18 cellular contexts compared by ENCODE assay signal in the genomic region with DNA sequence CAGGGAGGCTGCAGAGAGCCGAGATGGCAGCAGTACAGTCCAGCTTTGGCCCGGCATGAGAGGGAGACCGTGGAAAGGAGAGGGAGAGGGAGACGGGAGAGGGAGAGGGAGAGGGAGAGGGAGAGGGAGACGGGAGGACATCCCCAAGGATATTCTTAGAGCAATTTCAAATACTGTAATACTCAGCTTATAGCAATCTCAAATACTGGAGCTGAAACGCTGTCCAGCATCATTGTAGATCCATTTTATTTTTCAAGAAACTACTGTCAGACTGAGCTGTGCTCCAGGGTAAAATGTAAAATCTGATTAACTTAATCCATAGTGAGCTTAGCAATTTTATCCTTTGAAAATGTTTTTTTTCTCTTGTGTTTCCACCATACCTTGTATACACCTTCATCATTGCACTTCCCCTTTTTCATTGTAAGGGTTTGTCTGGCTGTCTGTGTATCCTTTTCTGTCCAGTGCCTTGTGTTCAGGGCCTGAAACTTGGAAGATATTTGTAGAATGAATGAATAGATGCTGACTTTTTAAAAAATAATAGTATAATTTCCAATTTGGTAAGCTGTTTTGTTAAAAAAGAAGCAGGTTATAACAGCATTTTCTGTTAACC.
DNase-seq lines count a peak whose midpoint lies in the region; FAIRE-seq and TF ChIP-seq lines count a peak whose summit lies in the region.
"Had no signal": no experiment of that assay in that cellular context is flagged by ENCODE, and none has a peak within 500 bp of the region (broad histone marks: within the 10 kb centered on the region; RNA-seq: fewer than 3 reads in every experiment).

No MANE protein-coding gene starts in this region.

- no peak overlapping the region for H2AFZ ChIP-seq in osteoblast (ENCODE audit: low read length)
- H2AFZ ChIP-seq: GM23338 had no signal

- H4K20me1 ChIP-seq in osteoblast (ENCODE audit: insufficient read depth, low read length): no peaks in the 10 kb centered on the region
- H4K20me1 ChIP-seq: BLaER1 had no signal

- H3K4me3 ChIP-seq in osteoblast (ENCODE audit: insufficient read depth, low read length) (no peak overlapping the region), ovary (no peak overlapping the region)
- H3K4me3 ChIP-seq: BLaER1, GM23338 had no signal

- H3K79me2 ChIP-seq in osteoblast (ENCODE audit: insufficient read depth, low read length): no peaks in the 10 kb centered on the region

- H3K27ac ChIP-seq in osteoblast (ENCODE audit: low read depth, low read length) (no peak overlapping the region), ovary (no peak overlapping the region)
- H3K27ac ChIP-seq: BLaER1, C4-2B had no signal

- H3K4me1 ChIP-seq in osteoblast (ENCODE audit: insufficient read depth, low read length) (no peaks in the 10 kb centered on the region), ovary (ENCODE audit: insufficient read depth) (peaks cover 2% of the 10 kb centered on the region)

- TF ChIP-seq CTCF in osteoblast (IDR thresholded peaks at IDR 0.05; ENCODE audit: extremely low read depth, low read depth, low read length) (no peak), ovary (IDR thresholded peaks at IDR 0.05) (no peak)

- DNase-seq in GM12891 (ENCODE audit: insufficient read length, low spot score): no peak
- DNase-seq in RPMI8226: peak; percentile 26
- peak; percentile 19 for DNase-seq in osteoblast (ENCODE audit: insufficient read length, low spot score, missing footprints)
- no peak for DNase-seq in GM12892 (ENCODE audit: insufficient read length)
- DNase-seq in ovary: no peak
- DNase-seq: CD4-positive, CD25-positive, alpha-beta regulatory T cell; CD8-positive, alpha-beta memory T cell; DMS 273 treated with DMSO at 0.1 percent for 48 hours; DMS79; EL; GDM1; H9 had no signal

- no peak for FAIRE-seq in GM12891 (lab: Jason Lieb, UNC)
- FAIRE-seq in colon (lab: Jason Lieb, UNC): peak; percentile 10
- FAIRE-seq in GM12892 (lab: Jason Lieb, UNC): no peak
- FAIRE-seq: D721Med, GM19239 had no signal

- TF ChIP-seq EP300 in ovary (IDR thresholded peaks at IDR 0.05): no peak

- intact Hi-C loops in ovary (cut with DNase I): no loop called here

- WGBS in ovary, 3 donors: 71 to 85% (median 75%) methylated on average over 6 of the region's 6 CpGs

- no peak for TF ChIP-seq POLR2A in GM12891 (IDR thresholded peaks at IDR 0.05; ENCODE audit: low read depth, low read length)
- no peak for TF ChIP-seq POLR2A in GM12892 (IDR thresholded peaks at IDR 0.05; ENCODE audit: low read depth, low read length)
- TF ChIP-seq POLR2A in ovary (IDR thresholded peaks at IDR 0.05): no peak

- H3K27me3 ChIP-seq in osteoblast (ENCODE audit: insufficient read depth, low read length): no peaks in the 10 kb centered on the region
- no peaks in the 10 kb centered on the region for H3K27me3 ChIP-seq in ovary
- H3K27me3 ChIP-seq: BLaER1 had no signal

- H3K9me3 ChIP-seq in osteoblast (ENCODE audit: low read depth, low read length) (no peaks in the 10 kb centered on the region), ovary (no peaks in the 10 kb centered on the region)

- H3K4me2 ChIP-seq in osteoblast (ENCODE audit: insufficient read depth, low read length): no peak overlapping the region
- H3K4me2 ChIP-seq: BLaER1, GM23338 had no signal

- H3K36me3 ChIP-seq in osteoblast (ENCODE audit: insufficient read depth, low read length) (no peaks in the 10 kb centered on the region), ovary (no peaks in the 10 kb centered on the region)

TF ChIP-seq in GM12891, 5 proteins besides CTCF, POLR2A, EP300 and RAD21:
- TF ChIP-seq SPI1 (IDR thresholded peaks at IDR 0.05; ENCODE audit: low read depth, low read length) (peak; percentile 88), POU2F2 (IDR thresholded peaks at IDR 0.05; ENCODE audit: low read depth, low read length) (no peak), POLR2AphosphoS5 (IDR thresholded peaks at IDR 0.05; ENCODE audit: low read depth, low read length) (no peak), TAF1 (IDR thresholded peaks at IDR 0.05; ENCODE audit: low read depth, low read length) (no peak), PAX5 (IDR thresholded peaks at IDR 0.05; ENCODE audit: insufficient read depth, low read length, severe bottlenecking) (no peak)

Comparison
In these comparisons a context has a peak if more than half of its experiments do, and no peak if none do; other contexts are left out.
1. DNase-seq: peak in RPMI8226 (single experiment) and osteoblast (single experiment); none in GM12891 (single experiment), GM12892 (single experiment) and ovary (0 of 5).